Comparison of ENCODE assay signal across 8 cellular contexts in genomic region chr10:123559066-123559822, GRCh38.
DNase-seq lines count a peak whose midpoint lies in the region; ATAC-seq and TF ChIP-seq lines count a peak whose summit lies in the region.

No MANE protein-coding gene starts in this region.

- 0 out of 2 replicates have a peak overlapping the region, but pooled peaks have one; percentile 6 for H3K4me2 ChIP-seq in HCT116 (ENCODE audit: low read length)

- TF ChIP-seq RAD21 in HCT116 (IDR thresholded peaks at IDR 0.05; ENCODE audit: low read depth) = peak; percentile 99

- H3K4me3 ChIP-seq in HCT116 (replicated peaks in 1 of 2; ENCODE audit: low read depth in 1 of 2, low read length in 2 of 2) (no peak overlapping the region), right lobe of liver (no peak overlapping the region)

- H3K79me2 ChIP-seq in HCT116 (ENCODE audit: insufficient read depth, low read length) = no peaks in the 10 kb centered on the region

- no peaks in the 10 kb centered on the region for H4K20me1 ChIP-seq in HCT116 (ENCODE audit: insufficient read depth)

- TF ChIP-seq POLR2A in HCT116 (IDR thresholded peaks at IDR 0.05; ENCODE audit: borderline replicate concordance, extremely low read depth, insufficient read depth, insufficient read length) (no peak), right lobe of liver (IDR thresholded peaks at IDR 0.05) (no peak)

- H2AFZ ChIP-seq in HCT116 (ENCODE audit: low read depth, low read length, poor library complexity, severe bottlenecking) = no peak overlapping the region

- H3K27ac ChIP-seq in HCT116 (ENCODE audit: low read depth, low read length) (no peak overlapping the region), cingulate gyrus (ENCODE audit: low read depth, low read length) (peak overlapping the region; percentile 93), right lobe of liver (no peak overlapping the region)

- CTCF ChIA-PET in HCT116 (lab: Charles Lee) = interaction anchor here (1.0 to 2.0 kb wide), 4 partner anchors 425 to 516 kb away, joined by 3 to 15 read pairs (median 4); no protein-coding TSS in a partner anchor

- POLR2A ChIA-PET in HCT116 (lab: Charles Lee) = no interaction called here

- H3K9me3 ChIP-seq in HCT116 (ENCODE audit: control insufficient read depth in 1 of 2, insufficient read depth in 1 of 2, low read depth in 1 of 2, low read length in 2 of 2) (no peaks in the 10 kb centered on the region), right lobe of liver (no peaks in the 10 kb centered on the region)

- H3K27me3 ChIP-seq in HCT116 (ENCODE audit: insufficient read depth, low read length) = no peaks in the 10 kb centered on the region
- H3K27me3 ChIP-seq in right lobe of liver = no peaks in the 10 kb centered on the region

- intact Hi-C loops in HCT116 (cut with micrococcal nuclease) (loop anchor here (1.0 to 2.0 kb wide), 4 partner anchors 426 to 992 kb away; partner anchors contain the start of gene PSTK), right lobe of liver (cut with DNase I) (loop anchor here (5.0 to 10.0 kb wide), 3 partner anchors 424 to 514 kb away; partner anchors contain the start of gene HMX3 (in 1 of the 2))

- ATAC-seq in HCT116 (peak; percentile 97), right lobe of liver (peak; percentile 91 to 99 (median 97)), HG02884 (IDR thresholded peaks at IDR 0.05; ENCODE audit: unreplicated experiment) (no peak)

- H3K36me3 ChIP-seq in HCT116 (ENCODE audit: control insufficient read depth in 1 of 2, insufficient read depth in 2 of 2, low read length in 2 of 2) = no peaks in the 10 kb centered on the region
- no peaks in the 10 kb centered on the region for H3K36me3 ChIP-seq in right lobe of liver

- BruUV-seq in HCT116 (replicated peaks; lab: Mats Ljungman, UMichigan) = no TSS peak

- RAD21 ChIA-PET in HCT116 (lab: Charles Lee; ENCODE audit: low non-redundant PET in 1 of 2, low total read pairs in 2 of 2, uncharacterized antibody in 2 of 2, unreplicated experiment in 2 of 2) = no interaction called here

- H3K4me1 ChIP-seq in HCT116 (ENCODE audit: control insufficient read depth in 1 of 2, insufficient read depth in 2 of 2, low read length in 2 of 2) = 0 out of 4 replicates have a peak, but pooled peaks cover 0 to 3% of the 10 kb centered on the region in 2 experiments
- H3K4me1 ChIP-seq in right lobe of liver = no peaks in the 10 kb centered on the region

- 22% methylated on average over 17 of the region's 28 CpGs for WGBS in right lobe of liver (ENCODE audit: insufficient coverage, low coverage, low lambda C conversion rate, missing lambda C conversion rate)

- DNase-seq in COR-L47 (lab: John Stamatoyannopoulos, UW) (peak; percentile 15), HCT116 (ENCODE audit: low read depth, low spot score) (peak; percentile 60), NCI-H2196 treated with DMSO at 0.1 percent for 48 hours (lab: John Stamatoyannopoulos, UW; ENCODE audit: unreplicated experiment) (peak; percentile 2), right lobe of liver (peak; percentile 68 to 80 (median 74))
- peak; percentile 75 for DNase-seq in activated CD4-positive, alpha-beta T cell treated with anti-CD3 and anti-CD28 coated beads for 48 hours
- DNase-seq in stimulated activated CD4-positive, alpha-beta T cell treated with anti-CD3 and anti-CD28 coated beads, TNF-alpha, amount 100 ng/mL, for 1 hour (ENCODE audit: low read depth in 3 of 3, low spot score in 1 of 3) = peak in 2 of 3 donors; percentile 56 to 67

- H3K9ac ChIP-seq in HCT116 (ENCODE audit: low read length) = no peak overlapping the region

- no peaks in the 10 kb centered on the region for H3K9me2 ChIP-seq in HCT116 (ENCODE audit: insufficient read depth)

- peak; percentile 95 to 100 (median 100) for TF ChIP-seq CTCF in HCT116 (IDR thresholded peaks at IDR 0.05 in 2 of 3, conservative IDR thresholded peaks at IDR 0.05 in 1 of 3; ENCODE audit: borderline replicate concordance in 1 of 3, insufficient read depth in 1 of 3, low read depth in 2 of 3, low read length in 2 of 3)
- TF ChIP-seq CTCF in right lobe of liver (IDR thresholded peaks at IDR 0.05) = peak; percentile 95 to 98 (median 97)

TF ChIP-seq in HCT116, 20 proteins besides CTCF, POLR2A, EP300 and RAD21:
- TF ChIP-seq CEBPB (IDR thresholded peaks at IDR 0.05; ENCODE audit: low read depth) (no peak), ATF3 (IDR thresholded peaks at IDR 0.05) (no peak), ZNF274 (IDR thresholded peaks at IDR 0.05; ENCODE audit: low read depth, low read length) (no peak), TCF7L2 (IDR thresholded peaks at IDR 0.05; ENCODE audit: borderline replicate concordance, extremely low read depth, insufficient read depth, insufficient read length) (no peak), YY1 (IDR thresholded peaks at IDR 0.05; ENCODE audit: extremely low read depth, insufficient replicate concordance, low read depth, low read length) (no peak), CBX3 (IDR thresholded peaks at IDR 0.05; ENCODE audit: low read depth) (no peak), ELF1 (IDR thresholded peaks at IDR 0.05; ENCODE audit: borderline replicate concordance, low read depth) (no peak), ZFX (IDR thresholded peaks at IDR 0.05) (no peak), SIN3A (IDR thresholded peaks at IDR 0.05; ENCODE audit: low read depth) (no peak), EGR1 (IDR thresholded peaks at IDR 0.05; ENCODE audit: low read depth) (no peak), EZH2phosphoT487 (IDR thresholded peaks at IDR 0.05; ENCODE audit: borderline replicate concordance) (no peak), EZH2 (IDR thresholded peaks at IDR 0.05) (no peak), JUND (IDR thresholded peaks at IDR 0.05) (no peak), SP1 (IDR thresholded peaks at IDR 0.05; ENCODE audit: low read depth) (no peak), SRF (IDR thresholded peaks at IDR 0.05; ENCODE audit: low read depth) (no peak), POLR2AphosphoS5 (IDR thresholded peaks at IDR 0.05; ENCODE audit: low read depth, low read length) (no peak)

Comparison
In these comparisons a context has a peak if more than half of its experiments do, and no peak if none do; other contexts are left out.
1. DNase-seq: peak in every context shown above with its lines; median percentile 75 in activated CD4-positive, alpha-beta T cell treated with anti-CD3 and anti-CD28 coated beads for 48 hours; 74 in right lobe of liver; 62 in stimulated activated CD4-positive, alpha-beta T cell treated with anti-CD3 and anti-CD28 coated beads, TNF-alpha, amount 100 ng/mL, for 1 hour; 60 in HCT116; 15 in COR-L47; 2 in NCI-H2196 treated with DMSO at 0.1 percent for 48 hours.